13 cellular contexts compared by ENCODE assay signal in the genomic region with DNA sequence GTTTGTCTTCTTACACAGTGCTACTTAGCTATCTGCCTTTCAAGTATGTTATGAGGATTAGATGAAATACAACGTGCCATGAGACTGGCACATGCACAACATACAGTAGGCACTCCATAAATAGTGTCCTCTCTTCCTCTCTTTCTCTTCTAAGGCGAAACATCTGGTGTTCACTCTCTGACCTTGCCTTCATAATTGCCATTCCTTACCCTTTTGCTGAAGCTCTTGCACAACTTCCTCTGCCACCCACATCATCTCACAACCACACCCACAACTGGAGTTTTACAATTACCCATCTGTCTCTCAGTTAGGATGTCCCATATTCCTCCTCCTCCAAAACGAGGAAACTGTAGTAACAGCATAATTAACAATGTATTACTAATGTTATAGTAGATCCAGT. TPM values are rescaled to one million over a fixed set of nuclear protein-coding genes. Genes with fewer than 3 reads are reported as not detected.
A peak's percentile ranks its signal among the peaks of the same experiment; 100 is the strongest.
DNase-seq lines count a peak whose midpoint lies in the region; ATAC-seq and TF ChIP-seq lines count a peak whose summit lies in the region.
"Had no signal": no experiment of that assay in that cellular context is flagged by ENCODE, and none has a peak within 500 bp of the region (broad histone marks: within the 10 kb centered on the region; RNA-seq: fewer than 3 reads in every experiment).

No MANE protein-coding gene starts in this region.

- H3K9me3 ChIP-seq in BLaER1 treated with 17β-estradiol and CSF1 and Interleukin-3, amounts not matched to agents 10 nM and 100 nM (replicated peaks in 1 of 11), result peaks cover 4 to 92% (median 26%) of the 10 kb centered on the region in 11 experiments; a peak in 21 of 22 replicates
- H3K9me3 ChIP-seq in testis, result no peaks in the 10 kb centered on the region

- ATAC-seq in left colon (peak; percentile 86), HG03520 (IDR thresholded peaks at IDR 0.05; ENCODE audit: unreplicated experiment) (no peak)

- H3K27me3 ChIP-seq in BLaER1 treated with 17β-estradiol and CSF1 and Interleukin-3, amounts not matched to agents 10 nM and 100 nM, result no peaks in the 10 kb centered on the region
- no peaks in the 10 kb centered on the region for H3K27me3 ChIP-seq in testis
- H3K27me3 ChIP-seq: dorsolateral prefrontal cortex had no signal

- no peaks in the 10 kb centered on the region for H4K20me1 ChIP-seq in BLaER1 treated with 17β-estradiol and CSF1 and Interleukin-3, amounts not matched to agents 10 nM and 100 nM

- in situ Hi-C loops in KBM-7 (cut with MboI; ENCODE audit: low pct_unique_long_range_greater_than_20kb, low sequenced_read_pairs), result no loop called here

- intact Hi-C loops in left colon (cut with DNase I, micrococcal nuclease) (no loop called here), testis (cut with DNase I; ENCODE audit: low total_unique reads) (no loop called here)

- H3K4me2 ChIP-seq in BLaER1 treated with 17β-estradiol and CSF1 and Interleukin-3, amounts not matched to agents 10 nM and 100 nM, result peak overlapping the region; percentile 8 to 91 (median 59); a peak in 19 of 22 replicates

- peaks cover 0 to 88% (median 67%) of the 10 kb centered on the region in 10 experiments; a peak in 17 of 20 replicates for H3K4me1 ChIP-seq in BLaER1 treated with 17β-estradiol and CSF1 and Interleukin-3, amounts not matched to agents 10 nM and 100 nM
- H3K4me1 ChIP-seq in testis, result peaks cover 7% of the 10 kb centered on the region

- no peak for TF ChIP-seq POLR2A in testis (IDR thresholded peaks at IDR 0.05)

- no peak for TF ChIP-seq CTCF in testis (IDR thresholded peaks at IDR 0.05)

- H3K27ac ChIP-seq in BLaER1 treated with 17β-estradiol and CSF1 and Interleukin-3, amounts not matched to agents 10 nM and 100 nM, result peak overlapping the region; percentile 69 to 95 (median 82)
- no peak overlapping the region for H3K27ac ChIP-seq in testis
- H3K27ac ChIP-seq: dorsolateral prefrontal cortex had no signal

- DNase-seq in KBM-7 (peak; percentile 95), amniotic epithelial cell (ENCODE audit: low read depth) (peak; percentile 69), left colon (no peak), testis (no peak), D341Med (ENCODE audit: low spot score) (no peak), putamen (ENCODE audit: low spot score) (no peak)
- DNase-seq: activated CD4-positive, alpha-beta T cell treated with anti-CD3 and anti-CD28 coated beads, Interleukin-2, amount 50 U/mL, for 4 hours; activated naive CD4-positive, alpha-beta T cell treated with anti-CD3 and anti-CD28 coated beads, Interleukin-2, amount 10 ng/mL, durations not matched to agents 7 days and 5 days; dorsolateral prefrontal cortex; KG1 had no signal

- 61 to 64% methylated on average over 3 of the region's 3 CpGs for WGBS in testis, 2 donors

- H3K36me3 ChIP-seq in BLaER1 treated with 17β-estradiol and CSF1 and Interleukin-3, amounts not matched to agents 10 nM and 100 nM, result peaks cover 0 to 14% (median 0%) of the 10 kb centered on the region in 11 experiments; a peak in 4 of 22 replicates
- no peaks in the 10 kb centered on the region for H3K36me3 ChIP-seq in testis (ENCODE audit: low read depth, missing control alignments)

- H3K4me3 ChIP-seq in BLaER1 treated with 17β-estradiol and CSF1 and Interleukin-3, amounts not matched to agents 10 nM and 100 nM, result peak overlapping the region in 1 of 10 experiments; percentile 23; a peak in 1 of 20 replicates
- H3K4me3 ChIP-seq in testis, result no peak overlapping the region
- H3K4me3 ChIP-seq: dorsolateral prefrontal cortex had no signal

- peak overlapping the region in 9 of 11 experiments; percentile 51 to 67 (median 58); a peak in 14 of 22 replicates for H3K9ac ChIP-seq in BLaER1 treated with 17β-estradiol and CSF1 and Interleukin-3, amounts not matched to agents 10 nM and 100 nM

RNA-seq across cellular contexts. Expression of a gene that starts 26.4 kb away (rescaled TPM):
- total RNA-seq in left colon, result 10 to 100 TPM; 14.7 to 32.6 TPM
- 1 to 10 TPM; 5.8 to 7.9 TPM for total RNA-seq in testis
- polyA plus RNA-seq in testis (ENCODE audit: insufficient read depth, low read depth, low replicate concordance), result 2.6 TPM
- polyA plus RNA-seq: neural cell had no signal

Comparison
In these comparisons a context has a peak if more than half of its experiments do, and no peak if none do; other contexts are left out.
1. H3K27ac ChIP-seq: peak in BLaER1 treated with 17β-estradiol and CSF1 and Interleukin-3, amounts not matched to agents 10 nM and 100 nM (11 of 11); none in testis (0 of 2).
2. DNase-seq: peak in KBM-7 (single experiment) and amniotic epithelial cell (single experiment); none in left colon (0 of 2), testis (single experiment), D341Med (single experiment) and putamen (single experiment).